ENCODE assay signal across 8 cellular contexts in the genomic region with DNA sequence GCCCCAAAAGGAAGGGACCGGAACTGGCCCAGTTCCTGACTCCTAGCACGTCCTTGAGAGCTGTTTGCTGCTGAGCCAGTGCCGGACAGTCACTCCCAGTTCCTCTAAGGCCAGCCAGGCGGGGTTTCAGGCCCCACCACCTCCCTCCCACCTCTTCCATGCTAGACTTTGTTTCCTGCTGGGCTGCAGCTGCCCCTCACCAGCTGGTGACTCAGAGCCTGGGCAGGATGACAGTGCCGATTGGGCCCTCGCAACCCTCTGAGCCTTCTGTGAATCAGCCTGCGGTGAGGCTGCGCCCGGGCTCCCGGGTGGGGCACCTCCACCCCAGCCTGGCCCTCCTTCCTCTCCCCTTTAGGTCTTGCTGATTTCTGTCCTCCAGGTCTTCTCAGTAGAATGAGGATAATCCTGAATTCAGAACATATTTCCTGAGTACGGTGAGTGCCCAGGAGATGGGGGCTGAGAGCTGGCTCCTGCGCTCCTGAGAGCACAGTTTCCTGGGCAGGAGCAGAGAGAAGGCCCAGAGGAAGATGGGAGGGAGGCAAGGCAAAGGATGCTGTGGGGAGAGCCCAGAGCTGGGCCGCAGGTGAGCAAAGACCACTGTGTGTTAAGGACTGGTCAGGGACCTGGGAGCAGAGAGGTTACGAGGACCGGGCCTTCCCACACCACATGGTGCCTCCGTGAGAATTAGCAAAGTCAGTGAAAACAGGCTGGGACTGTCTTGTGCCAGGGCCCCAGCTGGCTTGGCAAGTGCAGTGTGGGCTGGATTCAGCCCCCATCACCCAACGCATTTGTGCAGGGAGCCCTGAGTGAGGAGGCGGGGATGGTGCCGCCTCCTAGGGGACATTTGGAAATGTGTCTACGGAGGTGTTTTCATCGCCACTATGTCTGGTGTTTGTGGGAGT. TPM values are rescaled to one million over a fixed set of nuclear protein-coding genes. Genes with fewer than 3 reads are reported as not detected.
DNase-seq lines count a peak whose midpoint lies in the region; ATAC-seq and TF ChIP-seq lines count a peak whose summit lies in the region.

No MANE protein-coding gene starts in this region.

- H3K4me1 ChIP-seq in foreskin keratinocyte = peaks cover 18% of the 10 kb centered on the region
- H3K4me1 ChIP-seq in stomach = peaks cover 49 to 79% (median 64%) of the 10 kb centered on the region in 4 donors

- no peaks in the 10 kb centered on the region for H3K27me3 ChIP-seq in foreskin keratinocyte
- H3K27me3 ChIP-seq in stomach = no peaks in the 10 kb centered on the region

- peak; percentile 85 for TF ChIP-seq EP300 in Ishikawa (IDR thresholded peaks at IDR 0.05; ENCODE audit: borderline replicate concordance)
- TF ChIP-seq EP300 in stomach (IDR thresholded peaks at IDR 0.05) = no peak

- CTCF ChIA-PET in activated naive CD4-positive, alpha-beta T cell treated with anti-CD3 and anti-CD28 coated beads for 36 hours (lab: Charles Lee) = interaction anchor here (0.7 to 2.7 kb wide), 7 partner anchors 11 to 291 kb away, joined by 3 to 9 read pairs (median 3); a partner anchor contains a TSS

- no peaks in the 10 kb centered on the region for H3K36me3 ChIP-seq in stomach

- H3K27me3 Mint-ChIP-seq in activated naive CD4-positive, alpha-beta T cell treated with anti-CD3 and anti-CD28 coated beads for 36 hours (ENCODE audit: low read depth) = no peaks in the 10 kb centered on the region

- H3K9me3 ChIP-seq in stomach = no peaks in the 10 kb centered on the region

- 12 to 22% (median 18%) methylated on average over 21 of the region's 21 CpGs for WGBS in stomach, 5 donors

- no peak overlapping the region for H3K27ac Mint-ChIP-seq in activated naive CD4-positive, alpha-beta T cell treated with anti-CD3 and anti-CD28 coated beads for 36 hours

- no peaks in the 10 kb centered on the region for H3K9me3 Mint-ChIP-seq in activated naive CD4-positive, alpha-beta T cell treated with anti-CD3 and anti-CD28 coated beads for 36 hours

- peak overlapping the region; percentile 76 for H3K27ac ChIP-seq in foreskin keratinocyte
- H3K27ac ChIP-seq in stomach = peak overlapping the region; percentile 62 to 99 (median 93)

- in situ Hi-C loops in Caki2 (cut with HindIII; ENCODE audit: low pct_unique_long_range_greater_than_20kb, low sequenced_read_pairs) (no loop called here), SK-MEL-5 (cut with HindIII; ENCODE audit: low pct_unique_long_range_greater_than_20kb, low sequenced_read_pairs) (no loop called here)

- no peak overlapping the region for H3K4me3 Mint-ChIP-seq in activated naive CD4-positive, alpha-beta T cell treated with anti-CD3 and anti-CD28 coated beads for 36 hours

- no peaks in the 10 kb centered on the region for H3K36me3 Mint-ChIP-seq in activated naive CD4-positive, alpha-beta T cell treated with anti-CD3 and anti-CD28 coated beads for 36 hours (ENCODE audit: low read depth)

- TF ChIP-seq CTCF in foreskin keratinocyte (conservative IDR thresholded peaks at IDR 0.05) (peak; percentile 41), stomach (IDR thresholded peaks at IDR 0.05) (peak in 3 of 7 experiments; percentile 8 to 35 (median 13))

- intact Hi-C loops in activated naive CD4-positive, alpha-beta T cell treated with anti-CD3 and anti-CD28 coated beads for 36 hours (cut with micrococcal nuclease) = no loop called here
- intact Hi-C loops in stomach (cut with DNase I; ENCODE audit: low total_unique reads) = no loop called here

- H3K4me1 Mint-ChIP-seq in activated naive CD4-positive, alpha-beta T cell treated with anti-CD3 and anti-CD28 coated beads for 36 hours (ENCODE audit: low read depth) = peaks cover 11% of the 10 kb centered on the region

- no peak for TF ChIP-seq POLR2A in stomach (IDR thresholded peaks at IDR 0.05)

- DNase-seq in Caki2 (ENCODE audit: low read depth) (peak; percentile 97), SK-MEL-5 (ENCODE audit: low read depth, low spot score) (peak; percentile 62), foreskin keratinocyte (peak; percentile 76 to 87), nucleus accumbens (lab: John Stamatoyannopoulos, UW) (peak in 51 of 56 donors; percentile 7 to 96 (median 44)), stomach (peak; percentile 87)
- peak; percentile 82 for DNase-seq in activated naive CD4-positive, alpha-beta T cell treated with anti-CD3 and anti-CD28 coated beads for 36 hours

- H3K4me3 ChIP-seq in stomach = peak overlapping the region; percentile 16 to 32 (median 20)

- ATAC-seq in foreskin keratinocyte = peak; percentile 95
- ATAC-seq in HG02870 (IDR thresholded peaks at IDR 0.05; ENCODE audit: unreplicated experiment) = no peak

- TF ChIP-seq RAD21 in Ishikawa (IDR thresholded peaks at IDR 0.05; ENCODE audit: low read depth) = peak; percentile 46

TF ChIP-seq in Ishikawa, 13 proteins besides CTCF, POLR2A, EP300 and RAD21:
- TF ChIP-seq YY1 (IDR thresholded peaks at IDR 0.05; ENCODE audit: low read depth) = no peak
- TF ChIP-seq, protein P1, sequence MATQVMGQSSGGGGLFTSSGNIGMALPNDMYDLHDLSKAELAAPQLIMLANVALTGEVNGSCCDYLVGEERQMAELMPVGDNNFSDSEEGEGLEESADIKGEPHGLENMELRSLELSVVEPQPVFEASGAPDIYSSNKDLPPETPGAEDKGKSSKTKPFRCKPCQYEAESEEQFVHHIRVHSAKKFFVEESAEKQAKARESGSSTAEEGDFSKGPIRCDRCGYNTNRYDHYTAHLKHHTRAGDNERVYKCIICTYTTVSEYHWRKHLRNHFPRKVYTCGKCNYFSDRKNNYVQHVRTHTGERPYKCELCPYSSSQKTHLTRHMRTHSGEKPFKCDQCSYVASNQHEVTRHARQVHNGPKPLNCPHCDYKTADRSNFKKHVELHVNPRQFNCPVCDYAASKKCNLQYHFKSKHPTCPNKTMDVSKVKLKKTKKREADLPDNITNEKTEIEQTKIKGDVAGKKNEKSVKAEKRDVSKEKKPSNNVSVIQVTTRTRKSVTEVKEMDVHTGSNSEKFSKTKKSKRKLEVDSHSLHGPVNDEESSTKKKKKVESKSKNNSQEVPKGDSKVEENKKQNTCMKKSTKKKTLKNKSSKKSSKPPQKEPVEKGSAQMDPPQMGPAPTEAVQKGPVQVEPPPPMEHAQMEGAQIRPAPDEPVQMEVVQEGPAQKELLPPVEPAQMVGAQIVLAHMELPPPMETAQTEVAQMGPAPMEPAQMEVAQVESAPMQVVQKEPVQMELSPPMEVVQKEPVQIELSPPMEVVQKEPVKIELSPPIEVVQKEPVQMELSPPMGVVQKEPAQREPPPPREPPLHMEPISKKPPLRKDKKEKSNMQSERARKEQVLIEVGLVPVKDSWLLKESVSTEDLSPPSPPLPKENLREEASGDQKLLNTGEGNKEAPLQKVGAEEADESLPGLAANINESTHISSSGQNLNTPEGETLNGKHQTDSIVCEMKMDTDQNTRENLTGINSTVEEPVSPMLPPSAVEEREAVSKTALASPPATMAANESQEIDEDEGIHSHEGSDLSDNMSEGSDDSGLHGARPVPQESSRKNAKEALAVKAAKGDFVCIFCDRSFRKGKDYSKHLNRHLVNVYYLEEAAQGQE (IDR thresholded peaks at IDR 0.05; ENCODE audit: low read depth) = no peak
- TF ChIP-seq, protein P2, sequence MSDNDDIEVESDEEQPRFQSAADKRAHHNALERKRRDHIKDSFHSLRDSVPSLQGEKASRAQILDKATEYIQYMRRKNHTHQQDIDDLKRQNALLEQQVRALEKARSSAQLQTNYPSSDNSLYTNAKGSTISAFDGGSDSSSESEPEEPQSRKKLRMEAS (IDR thresholded peaks at IDR 0.05) = 0 out of 2 replicates have a peak, but pooled peaks have one; percentile 36
- no peak for TF ChIP-seq TAF1 (IDR thresholded peaks at IDR 0.05; ENCODE audit: low read depth)
- peak; percentile 72 for TF ChIP-seq NFIC (IDR thresholded peaks at IDR 0.05)
- TF ChIP-seq TEAD4 (IDR thresholded peaks at IDR 0.05) = peak; percentile 49; the same call in 1 of the 2 replicates
- peak; percentile 46; the same call in 1 of the 2 replicates for TF ChIP-seq FOXM1 (IDR thresholded peaks at IDR 0.05; ENCODE audit: borderline replicate concordance, low read depth)
- no peak; the same call in 1 of the 2 replicates for TF ChIP-seq ZBTB7A (IDR thresholded peaks at IDR 0.05; ENCODE audit: low read depth)
- TF ChIP-seq CEBPB (IDR thresholded peaks at IDR 0.05) = peak; percentile 13; the same call in 1 of the 2 replicates
- TF ChIP-seq, protein P3, sequence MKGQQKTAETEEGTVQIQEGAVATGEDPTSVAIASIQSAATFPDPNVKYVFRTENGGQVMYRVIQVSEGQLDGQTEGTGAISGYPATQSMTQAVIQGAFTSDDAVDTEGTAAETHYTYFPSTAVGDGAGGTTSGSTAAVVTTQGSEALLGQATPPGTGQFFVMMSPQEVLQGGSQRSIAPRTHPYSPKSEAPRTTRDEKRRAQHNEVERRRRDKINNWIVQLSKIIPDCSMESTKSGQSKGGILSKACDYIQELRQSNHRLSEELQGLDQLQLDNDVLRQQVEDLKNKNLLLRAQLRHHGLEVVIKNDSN (IDR thresholded peaks at IDR 0.05) = no peak
- 0 out of 2 replicates have a peak, but pooled peaks have one; percentile 10 for TF ChIP-seq EGR1 (IDR thresholded peaks at IDR 0.05)
- TF ChIP-seq TCF12 (IDR thresholded peaks at IDR 0.05; ENCODE audit: low read depth) = peak; percentile 92
- no peak for TF ChIP-seq CREB1 (IDR thresholded peaks at IDR 0.05; ENCODE audit: low read depth)

RNA-seq across cellular contexts. Expression of a gene that starts 32.9 kb away (rescaled TPM):
- 1.2 and 1.9 TPM in 2 replicates for total RNA-seq in Caki2 (2014; rRNA removed; shearing (Covaris generic); ENCODE audit: low replicate concordance)
- total RNA-seq in SK-MEL-5 (2014; rRNA removed; shearing (Covaris generic)) = 41.3 and 41.5 TPM in 2 replicates
- polyA plus RNA-seq in SK-MEL-5 (2015; cell fraction: cytosol; rRNA removed) = 131 and 148 TPM in 2 replicates
- polyA plus RNA-seq in SK-MEL-5 (2015; cell fraction: nucleus; rRNA removed) = 81.7 and 122 TPM in 2 replicates
- 10 to 100 TPM; 17.4 to 17.8 TPM for total RNA-seq in activated naive CD4-positive, alpha-beta T cell treated with anti-CD3 and anti-CD28 coated beads for 36 hours
- total RNA-seq in foreskin keratinocyte = 20.2 and 20.6 TPM in 2 replicates
- 15.5 and 18.7 TPM in 2 replicates for polyA plus RNA-seq in foreskin keratinocyte
- total RNA-seq in stomach = 10 to 100 TPM; 14.9 to 77.7 (median 31.3) TPM
- 1 to 10 TPM; 5.2 to 8.7 (median 7.6) TPM for polyA plus RNA-seq in stomach

Comparison
In these comparisons a context has a peak if more than half of its experiments do, and no peak if none do; other contexts are left out.
1. DNase-seq: peak in every context shown above with its lines; median percentile 97 in Caki2; 87 in stomach; 82 in activated naive CD4-positive, alpha-beta T cell treated with anti-CD3 and anti-CD28 coated beads for 36 hours; 82 in foreskin keratinocyte; 62 in SK-MEL-5; 44 in nucleus accumbens.